In the genomic region with DNA sequence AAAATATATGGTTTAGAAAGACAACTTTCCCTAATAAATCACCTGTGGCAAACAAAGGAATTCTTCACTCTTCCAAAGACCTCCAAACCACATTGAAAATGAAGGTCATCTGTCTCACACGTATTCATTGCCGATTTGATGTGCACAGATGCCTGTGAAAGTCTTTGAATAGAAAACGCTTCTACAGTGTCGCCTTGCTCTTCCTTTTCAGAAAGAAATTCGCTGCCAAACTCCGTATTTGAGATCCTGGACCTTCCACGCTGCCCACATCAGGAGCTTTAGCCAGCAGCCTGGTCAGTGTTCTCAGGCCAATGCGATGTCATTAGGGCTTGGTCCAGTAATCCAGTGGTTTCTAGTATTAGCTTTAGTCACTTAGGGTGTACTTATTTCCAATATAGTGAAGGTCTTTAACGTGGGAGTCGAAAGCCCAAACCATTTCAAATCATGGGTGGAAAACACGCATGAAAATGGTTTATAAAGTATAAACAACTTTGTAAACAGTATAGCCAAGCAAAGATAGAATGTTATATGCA, we compare ENCODE assay signal across 1 cellular context.
TF ChIP-seq lines count a peak whose summit lies in the region.

No MANE protein-coding gene starts in this region.

TF ChIP-seq in H1, 55 proteins besides CTCF, POLR2A, EP300 and RAD21 (continued from another document):
- no peak for TF ChIP-seq KDM5A (IDR thresholded peaks at IDR 0.05; ENCODE audit: low read length)
- TF ChIP-seq GABPA (IDR thresholded peaks at IDR 0.05; ENCODE audit: borderline replicate concordance, insufficient read depth, low read length), result no peak
- TF ChIP-seq, protein P1, sequence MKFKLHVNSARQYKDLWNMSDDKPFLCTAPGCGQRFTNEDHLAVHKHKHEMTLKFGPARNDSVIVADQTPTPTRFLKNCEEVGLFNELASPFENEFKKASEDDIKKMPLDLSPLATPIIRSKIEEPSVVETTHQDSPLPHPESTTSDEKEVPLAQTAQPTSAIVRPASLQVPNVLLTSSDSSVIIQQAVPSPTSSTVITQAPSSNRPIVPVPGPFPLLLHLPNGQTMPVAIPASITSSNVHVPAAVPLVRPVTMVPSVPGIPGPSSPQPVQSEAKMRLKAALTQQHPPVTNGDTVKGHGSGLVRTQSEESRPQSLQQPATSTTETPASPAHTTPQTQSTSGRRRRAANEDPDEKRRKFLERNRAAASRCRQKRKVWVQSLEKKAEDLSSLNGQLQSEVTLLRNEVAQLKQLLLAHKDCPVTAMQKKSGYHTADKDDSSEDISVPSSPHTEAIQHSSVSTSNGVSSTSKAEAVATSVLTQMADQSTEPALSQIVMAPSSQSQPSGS (IDR thresholded peaks at IDR 0.05; ENCODE audit: low read length), result no peak
- TF ChIP-seq, protein P2, sequence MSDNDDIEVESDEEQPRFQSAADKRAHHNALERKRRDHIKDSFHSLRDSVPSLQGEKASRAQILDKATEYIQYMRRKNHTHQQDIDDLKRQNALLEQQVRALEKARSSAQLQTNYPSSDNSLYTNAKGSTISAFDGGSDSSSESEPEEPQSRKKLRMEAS (IDR thresholded peaks at IDR 0.05), result no peak
- TF ChIP-seq SIX5 (IDR thresholded peaks at IDR 0.05; ENCODE audit: low read depth, low read length), result no peak
- TF ChIP-seq SP4 (IDR thresholded peaks at IDR 0.05; ENCODE audit: low read length), result no peak
TF ChIP-seq in H1: peak in this region for 0.
